Comparison of ENCODE assay signal across 8 cellular contexts in the genomic region with DNA sequence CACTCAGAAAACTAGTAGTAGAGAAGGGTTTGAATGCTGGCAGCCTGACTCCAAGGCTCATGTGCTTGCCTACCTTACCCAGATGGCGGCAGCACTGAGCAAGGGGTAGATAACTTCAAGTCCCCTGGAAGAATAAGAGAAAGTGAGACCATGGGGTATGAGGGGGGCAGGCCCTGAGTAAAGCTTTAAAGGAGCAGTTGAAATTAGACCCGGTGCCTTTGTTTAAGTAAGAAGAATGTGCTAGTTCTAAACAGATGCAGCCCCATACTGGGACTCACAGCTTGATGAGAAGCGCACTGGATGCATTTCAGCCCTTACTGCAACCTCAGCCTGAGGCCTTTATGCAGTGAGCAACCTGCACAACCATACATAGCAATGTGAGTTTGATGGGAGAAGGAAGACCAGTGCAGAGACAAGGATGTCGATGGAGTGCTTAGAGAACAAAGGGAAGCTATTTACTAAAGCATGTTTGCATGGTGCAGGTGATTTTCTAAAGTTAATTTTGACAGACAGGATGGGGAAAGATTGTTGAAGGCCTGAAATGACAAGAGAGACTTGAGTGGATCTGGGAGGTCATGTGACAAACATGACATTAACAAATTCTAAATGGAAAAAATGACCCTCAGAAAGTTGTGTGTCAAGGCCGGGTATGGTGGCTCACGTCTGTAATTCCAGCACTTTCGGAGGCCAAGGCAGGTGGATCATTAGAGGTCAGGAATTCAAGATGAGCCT. TPM values are rescaled to one million over a fixed set of nuclear protein-coding genes. Genes with fewer than 3 reads are reported as not detected.
DNase-seq lines count a peak whose midpoint lies in the region; ATAC-seq, FAIRE-seq and TF ChIP-seq lines count a peak whose summit lies in the region.

No MANE protein-coding gene starts in this region.

- DNase-seq in A549 (ENCODE audit: low read depth in 1 of 2, low spot score in 1 of 2) (peak; percentile 15 to 22), GM10248 (ENCODE audit: extremely low spot score) (peak; percentile 50), Panc1 (ENCODE audit: low read depth, low spot score) (peak; percentile 12), GM12878 (ENCODE audit: low read depth, low spot score) (no peak), mesenchymal stem cell (peak; percentile 35), LoVo (ENCODE audit: low spot score) (no peak), hypothalamus (lab: John Stamatoyannopoulos, UW) (no peak)

- H3K23ac ChIP-seq in mesenchymal stem cell (ENCODE audit: low read length in 2 of 2), result no peak overlapping the region

- no peak for TF ChIP-seq POLR2A in A549 (IDR thresholded peaks at IDR 0.05; ENCODE audit: low read length)
- no peak for TF ChIP-seq POLR2A in GM12878 (IDR thresholded peaks at IDR 0.05; ENCODE audit: low read depth, low read length)

- no peak overlapping the region for H3K14ac ChIP-seq in mesenchymal stem cell (ENCODE audit: low read length in 2 of 2)

- H2BK15ac ChIP-seq in mesenchymal stem cell (ENCODE audit: low read depth, poor library complexity, severe bottlenecking), result no peak overlapping the region

- SMC1A ChIA-PET in GM12878 (lab: Charles Lee; ENCODE audit: uncharacterized antibody, unreplicated experiment), result interaction anchor here (0.7 to 4.1 kb wide), 27 partner anchors 9 to 223 kb away, joined by 3 to 34 read pairs (median 7); partner anchors contain the start of genes GRAP2 and TMA7B

- in situ Hi-C loops in Panc1 (cut with HindIII; ENCODE audit: low pct_unique_long_range_greater_than_20kb, low sequenced_read_pairs), result no loop called here
- in situ Hi-C loops in GM12878 (cut with MboI), result no loop called here

- no peak overlapping the region for H3K4ac ChIP-seq in mesenchymal stem cell (ENCODE audit: low read depth in 1 of 2, low read length in 2 of 2)

- peak in 1 of 2 experiments; percentile 29; a peak in 1 of 5 replicates for TF ChIP-seq RAD21 in A549 (conservative IDR thresholded peaks at IDR 0.05 in 1 of 2, IDR thresholded peaks at IDR 0.05 in 1 of 2)
- peak; percentile 63 for TF ChIP-seq RAD21 in GM12878 (IDR thresholded peaks at IDR 0.05; ENCODE audit: insufficient read depth, low read depth, low read length)

- H2BK120ac ChIP-seq in mesenchymal stem cell (ENCODE audit: low read depth, low read length), result no peak overlapping the region

- no peaks in the 10 kb centered on the region for H3K79me1 ChIP-seq in mesenchymal stem cell (replicated peaks; ENCODE audit: low read length, poor library complexity, severe bottlenecking)

- TF ChIP-seq CTCF in A549 (IDR thresholded peaks at IDR 0.05) (no peak; the same call in 1 of the 3 replicates), GM10248 (IDR thresholded peaks at IDR 0.05; ENCODE audit: control extremely low read depth, extremely low read depth, low read depth, missing control alignments) (peak; percentile 46), Panc1 (IDR thresholded peaks at IDR 0.05) (peak; percentile 70), GM12878 (IDR thresholded peaks at IDR 0.05 in 2 of 3, conservative IDR thresholded peaks at IDR 0.05 in 1 of 3; ENCODE audit: control insufficient read depth in 2 of 3, extremely low read depth in 1 of 3, insufficient read depth in 1 of 3, low read depth in 3 of 3, low read length in 3 of 3) (peak; percentile 56 to 91 (median 84))

- H2AK5ac ChIP-seq in mesenchymal stem cell (ENCODE audit: low read length, severe bottlenecking), result no peak overlapping the region

- H2BK12ac ChIP-seq in mesenchymal stem cell (ENCODE audit: low read length in 2 of 2), result no peak overlapping the region

- CTCF ChIA-PET in A549 (lab: Yijun Ruan, JAX), result interaction anchor here (0.6 to 2.0 kb wide), 7 partner anchors 9 to 388 kb away, joined by 3 to 8 read pairs (median 3); no protein-coding TSS in a partner anchor
- CTCF ChIA-PET in GM10248 (lab: Yijun Ruan, JAX), result interaction anchor here (1.0 to 2.2 kb wide), 15 partner anchors 9 to 384 kb away, joined by 3 to 24 read pairs (median 5); no protein-coding TSS in a partner anchor
- CTCF ChIA-PET in Panc1 (lab: Charles Lee), result interaction anchor here (0.7 to 0.8 kb wide), 3 partner anchors 92 to 578 kb away, joined by 3 to 4 read pairs (median 3); no protein-coding TSS in a partner anchor
- CTCF ChIA-PET in GM12878 (lab: Yijun Ruan, JAX), result interaction anchor here (0.9 to 2.9 kb wide), 24 partner anchors 9 to 198 kb away, joined by 3 to 39 read pairs (median 5); no protein-coding TSS in a partner anchor

- H4K91ac ChIP-seq in mesenchymal stem cell (ENCODE audit: low read length), result no peak overlapping the region

- H3K4me2 ChIP-seq in A549 (no peak overlapping the region), GM12878 (ENCODE audit: control insufficient read depth, insufficient read depth) (peak overlapping the region; percentile 67), mesenchymal stem cell (ENCODE audit: low read length, poor library complexity, severe bottlenecking) (no peak overlapping the region)

- no peak overlapping the region for H2BK5ac ChIP-seq in mesenchymal stem cell (ENCODE audit: low read depth, low read length, poor library complexity, severe bottlenecking)

- TF ChIP-seq EP300 in A549 (IDR thresholded peaks at IDR 0.05), result no peak
- no peak for TF ChIP-seq EP300 in GM12878 (IDR thresholded peaks at IDR 0.05; ENCODE audit: borderline replicate concordance in 1 of 2, control insufficient read depth in 1 of 2, low read depth in 2 of 2, low read length in 2 of 2)

- no peak overlapping the region for H4K8ac ChIP-seq in mesenchymal stem cell (ENCODE audit: low read length)

- no peaks in the 10 kb centered on the region for H3K4me1 ChIP-seq in A549
- no peaks in the 10 kb centered on the region for H3K4me1 ChIP-seq in Panc1 (ENCODE audit: control insufficient read depth, insufficient read depth, low read length)
- H3K4me1 ChIP-seq in GM12878 (ENCODE audit: control insufficient read depth, insufficient read depth, low read length), result peaks cover 37% of the 10 kb centered on the region
- H3K4me1 ChIP-seq in mesenchymal stem cell (ENCODE audit: control insufficient read depth, insufficient read depth, low read depth, low read length), result no peaks in the 10 kb centered on the region

- H3K9me3 ChIP-seq in A549 (no peaks in the 10 kb centered on the region), Panc1 (ENCODE audit: control insufficient read depth, insufficient read depth, low read depth, low read length) (no peaks in the 10 kb centered on the region), GM12878 (replicated peaks; ENCODE audit: control insufficient read depth, insufficient read depth, low read length) (no peaks in the 10 kb centered on the region), mesenchymal stem cell (ENCODE audit: control insufficient read depth, low read length) (no peaks in the 10 kb centered on the region)

- H3K27ac ChIP-seq in A549, result no peak overlapping the region
- no peak overlapping the region for H3K27ac ChIP-seq in Panc1 (ENCODE audit: low read length)
- H3K27ac ChIP-seq in GM12878 (ENCODE audit: control insufficient read depth, insufficient read depth), result no peak overlapping the region
- H3K27ac ChIP-seq in mesenchymal stem cell (ENCODE audit: low read length, poor library complexity, severe bottlenecking), result no peak overlapping the region

- RAD21 ChIA-PET in GM12878 (lab: Charles Lee; ENCODE audit: unreplicated experiment), result interaction anchor here (0.6 to 3.8 kb wide), 18 partner anchors 10 to 242 kb away, joined by 3 to 34 read pairs (median 4); no protein-coding TSS in a partner anchor

- POLR2A ChIA-PET in A549 (lab: Yijun Ruan, JAX) (no interaction called here), GM10248 (lab: Yijun Ruan, JAX) (no interaction called here), Panc1 (lab: Charles Lee) (interaction anchor here (0.6 kb wide), 1 partner anchor 378 kb away, joined by 11 read pairs; no protein-coding TSS in a partner anchor), GM12878 (lab: Charles Lee) (interaction anchor here (0.6 to 1.6 kb wide), 14 partner anchors 9 to 948 kb away, joined by 3 to 6 read pairs (median 4); no protein-coding TSS in a partner anchor)

- H3K27me3 ChIP-seq in Panc1 (ENCODE audit: control insufficient read depth, insufficient read depth, low read length) (peaks cover 9% of the 10 kb centered on the region), GM12878 (replicated peaks in 1 of 2; ENCODE audit: control insufficient read depth in 2 of 2, insufficient read depth in 2 of 2, low read length in 1 of 2) (no peaks in the 10 kb centered on the region), mesenchymal stem cell (ENCODE audit: control insufficient read depth in 1 of 2, insufficient read depth in 1 of 2, low read length in 2 of 2) (peaks cover 71 to 84% of the 10 kb centered on the region in 2 experiments)

- ATAC-seq in A549 (no peak), Panc1 (no peak), GM12878 (peak; percentile 82), GM18870 (IDR thresholded peaks at IDR 0.05; ENCODE audit: unreplicated experiment) (no peak)

- H3K18ac ChIP-seq in mesenchymal stem cell (ENCODE audit: low read depth in 1 of 2, low read length in 2 of 2), result no peak overlapping the region

- no peaks in the 10 kb centered on the region; the same call in 1 of the 2 replicates for H4K20me1 ChIP-seq in GM12878 (ENCODE audit: control insufficient read depth, insufficient read depth)

- H3K9ac ChIP-seq in GM12878 (ENCODE audit: control insufficient read depth, insufficient read depth, low read length), result no peak overlapping the region
- no peak overlapping the region for H3K9ac ChIP-seq in mesenchymal stem cell (ENCODE audit: low read length)

- intact Hi-C loops in Panc1 (cut with micrococcal nuclease; ENCODE audit: unreplicated experiment) (no loop called here), GM12878 (cut with micrococcal nuclease; ENCODE audit: unreplicated experiment) (loop anchor here (10.0 kb wide), 2 partner anchors 92 to 298 kb away; no protein-coding TSS in a partner anchor)

- WGBS in A549 (ENCODE audit: missing lambda C conversion rate), result 55% methylated on average over 7 of the region's 7 CpGs
- 73% methylated on average over 7 of the region's 7 CpGs for WGBS in GM12878 (ENCODE audit: insufficient coverage, insufficient replicate concordance, low lambda C conversion rate, missing lambda C conversion rate)
- 70% methylated on average over 7 of the region's 7 CpGs for WGBS in mesenchymal stem cell

- H3K79me2 ChIP-seq in GM12878 (ENCODE audit: control insufficient read depth, insufficient read depth, low read length), result peaks cover 89% of the 10 kb centered on the region

- H3K4me3 ChIP-seq in A549 (no peak overlapping the region), Panc1 (ENCODE audit: low read depth in 2 of 2, low read length in 2 of 2) (no peak overlapping the region), GM12878 (no peak overlapping the region), mesenchymal stem cell (ENCODE audit: insufficient read depth in 1 of 2, low read depth in 1 of 2, low read length in 2 of 2) (no peak overlapping the region)

- H3K36me3 ChIP-seq in Panc1 (ENCODE audit: control insufficient read depth, insufficient read depth, low read length) (no peaks in the 10 kb centered on the region), GM12878 (ENCODE audit: control insufficient read depth in 2 of 2, insufficient read depth in 2 of 2, low read length in 1 of 2) (peaks cover 5 to 7% of the 10 kb centered on the region in 2 experiments), mesenchymal stem cell (ENCODE audit: control insufficient read depth in 1 of 2, insufficient read depth in 2 of 2, low read depth in 1 of 2, low read length in 2 of 2) (no peaks in the 10 kb centered on the region)

- no TSS peak for BruUV-seq in Panc1 (replicated peaks; lab: Mats Ljungman, UMichigan)
- no TSS peak for BruUV-seq in GM12878 (replicated peaks; lab: Mats Ljungman, UMichigan)

- H2AFZ ChIP-seq in GM12878 (ENCODE audit: control insufficient read depth, low read depth, low read length), result no peak overlapping the region
- H2AFZ ChIP-seq in mesenchymal stem cell (ENCODE audit: low read depth, low read length), result no peak overlapping the region

- FAIRE-seq in A549 (lab: Jason Lieb, UNC), result no peak
- FAIRE-seq in GM12878 (lab: Jason Lieb, UNC), result no peak

RNA-seq across cellular contexts. Expression of gene TMA7B, which starts 27.1 kb away (rescaled TPM):
- polyA plus RNA-seq in A549 (2011; rRNA removed) (not detected in 2 replicates), A549 (2017; fragmentation: RNase III; extraction: RNeasy Plus Mini Kit Qiagen cat#74134 plus additional on column Dnase treatment) (not detected in 3 replicates), GM12878 (2011; rRNA removed) (2.9 and 3.7 TPM in 2 replicates), GM12878 (2014; fragmentation: Illumina TruSeq; extraction: Trizol) (0.14 and 0.87 TPM in 2 replicates), GM12878 (2014; fragmentation: Nextera tagmentation; extraction: Ambion mirVana) (1 to 10 TPM in 1 of 2 experiments, under 1 TPM in 1; 0.33 to 1.6 TPM), GM12878 (2014; rRNA removed) (1.3 TPM in 2 replicates), GM12878 (2016; fragmentation: Nextera tagmentation; extraction: Ambion mirVana) (1 to 10 TPM; 1.6 to 2.0 TPM)
- not detected in 2 replicates for polyA plus RNA-seq in A549 (2012; cell fraction: cytosol; rRNA removed)
- not detected in 2 replicates for polyA plus RNA-seq in A549 (2012; cell fraction: nucleus; rRNA removed)
- not detected in 2 replicates for polyA minus RNA-seq in A549 (2011; rRNA and poly(A)+ RNA removed)
- total RNA-seq in Panc1 (2021; ENCODE audit: unreplicated experiment) (not detected), GM12878 (2014; rRNA removed) (1.5 and 2.1 TPM in 2 replicates), GM12878 (2014; rRNA removed; fragmentation: Illumina TruSeq; extraction: Trizol) (2.6 and 2.7 TPM in 2 replicates), GM12878 (2021) (1.6 and 2.2 TPM in 2 replicates)
- 0.18 TPM for polyA plus RNA-seq in Panc1 (2012; ENCODE audit: insufficient read length)
- total RNA-seq in GM12878 (2013; cell fraction: nucleolus; rRNA removed), result 59.4 and 63.4 TPM in 2 replicates
- 0.21 TPM for polyA plus RNA-seq in GM12878 (2011; ENCODE audit: low read depth)
- 0.75 and 0.79 TPM in 2 replicates for polyA plus RNA-seq in GM12878 (2011; cell fraction: cytosol; rRNA removed)
- polyA plus RNA-seq in GM12878 (2011; cell fraction: nucleus; rRNA removed), result 3.0 and 3.5 TPM in 2 replicates
- 0.31 and 0.35 TPM in 2 replicates for polyA plus RNA-seq in GM12878 (2012)
- 3.3 and 3.4 TPM in 2 replicates for polyA minus RNA-seq in GM12878 (2011; rRNA and poly(A)+ RNA removed)
- polyA minus RNA-seq in GM12878 (2011; cell fraction: cytosol; rRNA and poly(A)+ RNA removed), result not detected in 2 replicates
- 2.7 and 4.8 TPM in 2 replicates for polyA minus RNA-seq in GM12878 (2011; cell fraction: nucleus; rRNA and poly(A)+ RNA removed)
- polyA plus RNA-seq in mesenchymal stem cell (2013, experiment 1 of 2), result not detected
- polyA plus RNA-seq in mesenchymal stem cell (2013, experiment 2 of 2), result not detected

RNA-seq across cellular contexts. Expression of gene GRAP2, which starts 32.2 kb away (rescaled TPM):
- polyA plus RNA-seq in A549 (2011; rRNA removed) (not detected in 2 replicates), A549 (2017; fragmentation: RNase III; extraction: RNeasy Plus Mini Kit Qiagen cat#74134 plus additional on column Dnase treatment) (not detected in 3 replicates), GM12878 (2011; rRNA removed) (59.1 and 79.1 TPM in 2 replicates), GM12878 (2014; fragmentation: Illumina TruSeq; extraction: Trizol) (30.1 and 37.5 TPM in 2 replicates), GM12878 (2014; fragmentation: Nextera tagmentation; extraction: Ambion mirVana) (1 to 10 TPM; 3.3 to 5.4 TPM), GM12878 (2014; rRNA removed) (63.7 and 65.8 TPM in 2 replicates), GM12878 (2016; fragmentation: Nextera tagmentation; extraction: Ambion mirVana) (10 to 100 TPM; 59.0 to 60.2 TPM)
- not detected in 2 replicates for polyA plus RNA-seq in A549 (2012; cell fraction: cytosol; rRNA removed)
- not detected in 2 replicates for polyA plus RNA-seq in A549 (2012; cell fraction: nucleus; rRNA removed)
- polyA minus RNA-seq in A549 (2011; rRNA and poly(A)+ RNA removed), result not detected in 2 replicates
- total RNA-seq in Panc1 (2021; ENCODE audit: unreplicated experiment) (0.54 TPM), GM12878 (2014; rRNA removed) (61.0 and 68.1 TPM in 2 replicates), GM12878 (2014; rRNA removed; fragmentation: Illumina TruSeq; extraction: Trizol) (30.2 and 31.6 TPM in 2 replicates), GM12878 (2021) (68.8 and 77.8 TPM in 2 replicates)
- not detected for polyA plus RNA-seq in Panc1 (2012; ENCODE audit: insufficient read length)
- 205 and 218 TPM in 2 replicates for total RNA-seq in GM12878 (2013; cell fraction: nucleolus; rRNA removed)
- 9.7 TPM for polyA plus RNA-seq in GM12878 (2011; ENCODE audit: low read depth)
- polyA plus RNA-seq in GM12878 (2011; cell fraction: cytosol; rRNA removed), result 101 and 123 TPM in 2 replicates
- polyA plus RNA-seq in GM12878 (2011; cell fraction: nucleus; rRNA removed), result 141 and 178 TPM in 2 replicates
- 22.0 and 26.1 TPM in 2 replicates for polyA plus RNA-seq in GM12878 (2012)
- 62.8 and 82.6 TPM in 2 replicates for polyA minus RNA-seq in GM12878 (2011; rRNA and poly(A)+ RNA removed)
- polyA minus RNA-seq in GM12878 (2011; cell fraction: cytosol; rRNA and poly(A)+ RNA removed), result 25.3 and 35.1 TPM in 2 replicates
- 39.8 and 66.1 TPM in 2 replicates for polyA minus RNA-seq in GM12878 (2011; cell fraction: nucleus; rRNA and poly(A)+ RNA removed)
- polyA plus RNA-seq in mesenchymal stem cell (2013, experiment 1 of 2), result 0.22 TPM
- polyA plus RNA-seq in mesenchymal stem cell (2013, experiment 2 of 2), result 0.15 TPM

RNA-seq across cellular contexts. Expression of gene ENTHD1, which starts 39.5 kb away (rescaled TPM):
- polyA plus RNA-seq in A549 (2011; rRNA removed), result not detected in 2 replicates
- not detected in 2 replicates for polyA plus RNA-seq in A549 (2012; cell fraction: cytosol; rRNA removed)
- polyA plus RNA-seq in A549 (2012; cell fraction: nucleus; rRNA removed), result not detected in 2 replicates
- not detected in 3 replicates for polyA plus RNA-seq in A549 (2017; fragmentation: RNase III; extraction: RNeasy Plus Mini Kit Qiagen cat#74134 plus additional on column Dnase treatment)
- polyA minus RNA-seq in A549 (2011; rRNA and poly(A)+ RNA removed), result not detected in 2 replicates
- not detected for total RNA-seq in Panc1 (2021; ENCODE audit: unreplicated experiment)
- polyA plus RNA-seq in Panc1 (2012; ENCODE audit: insufficient read length), result not detected
- total RNA-seq in GM12878 (2013; cell fraction: nucleolus; rRNA removed), result 1.5 and 1.9 TPM in 2 replicates
- 0.11 and 0.23 TPM in 2 replicates for total RNA-seq in GM12878 (2014; rRNA removed)
- 0.22 and 0.28 TPM in 2 replicates for total RNA-seq in GM12878 (2014; rRNA removed; fragmentation: Illumina TruSeq; extraction: Trizol)
- total RNA-seq in GM12878 (2021), result 0.15 and 0.21 TPM in 2 replicates
- not detected for polyA plus RNA-seq in GM12878 (2011; ENCODE audit: low read depth)
- 0.52 and 0.73 TPM in 2 replicates for polyA plus RNA-seq in GM12878 (2011; rRNA removed)
- 0.13 and 0.16 TPM in 2 replicates for polyA plus RNA-seq in GM12878 (2011; cell fraction: cytosol; rRNA removed)
- 0.12 and 0.21 TPM in 2 replicates for polyA plus RNA-seq in GM12878 (2011; cell fraction: nucleus; rRNA removed)
- polyA plus RNA-seq in GM12878 (2012), result 0.08 TPM in 1 of 2 replicates, not detected in the other
- 0.13 and 0.49 TPM in 2 replicates for polyA plus RNA-seq in GM12878 (2014; fragmentation: Illumina TruSeq; extraction: Trizol)
- polyA plus RNA-seq in GM12878 (2014; fragmentation: Nextera tagmentation; extraction: Ambion mirVana), result under 1 TPM; 0.13 to 0.24 TPM
- 0.09 TPM in 2 replicates for polyA plus RNA-seq in GM12878 (2014; rRNA removed)
- polyA plus RNA-seq in GM12878 (2016; fragmentation: Nextera tagmentation; extraction: Ambion mirVana), result under 1 TPM in 1 of 2 experiments, not detected in 1; 0.21 TPM
- 0.26 and 0.37 TPM in 2 replicates for polyA minus RNA-seq in GM12878 (2011; rRNA and poly(A)+ RNA removed)
- not detected in 2 replicates for polyA minus RNA-seq in GM12878 (2011; cell fraction: cytosol; rRNA and poly(A)+ RNA removed)
- polyA minus RNA-seq in GM12878 (2011; cell fraction: nucleus; rRNA and poly(A)+ RNA removed), result 0.36 and 0.77 TPM in 2 replicates
- polyA plus RNA-seq in mesenchymal stem cell (2013, experiment 1 of 2), result not detected
- polyA plus RNA-seq in mesenchymal stem cell (2013, experiment 2 of 2), result not detected

Comparison
In these comparisons a context has a peak if more than half of its experiments do, and no peak if none do; other contexts are left out.
1. DNase-seq: peak in A549 (2 of 2), GM10248 (single experiment), Panc1 (single experiment) and mesenchymal stem cell (single experiment); none in GM12878 (single experiment), LoVo (single experiment) and hypothalamus (0 of 51).
2. RNA of gene GRAP2, which starts 32.2 kb away (total RNA-seq): 30.2 to 218 TPM in GM12878; 0.54 TPM in Panc1 (single experiment); every median in the first group is over 10 times any median in the second.
3. POLR2A ChIA-PET loops: an anchor here in Panc1 (0.6 kb wide) and GM12878 (0.6 to 1.6 kb wide); none called in A549 and GM10248.
4. Of the 24 proteins assayed by ChIP-seq in both GM12878 and A549: peak only in GM12878: CTCF; only in A549: none; in both: SMC3; in neither: 21; mixed calls (peak in some experiments, not most) for 1.